1 cellular context compared by ENCODE assay signal in the genomic region with DNA sequence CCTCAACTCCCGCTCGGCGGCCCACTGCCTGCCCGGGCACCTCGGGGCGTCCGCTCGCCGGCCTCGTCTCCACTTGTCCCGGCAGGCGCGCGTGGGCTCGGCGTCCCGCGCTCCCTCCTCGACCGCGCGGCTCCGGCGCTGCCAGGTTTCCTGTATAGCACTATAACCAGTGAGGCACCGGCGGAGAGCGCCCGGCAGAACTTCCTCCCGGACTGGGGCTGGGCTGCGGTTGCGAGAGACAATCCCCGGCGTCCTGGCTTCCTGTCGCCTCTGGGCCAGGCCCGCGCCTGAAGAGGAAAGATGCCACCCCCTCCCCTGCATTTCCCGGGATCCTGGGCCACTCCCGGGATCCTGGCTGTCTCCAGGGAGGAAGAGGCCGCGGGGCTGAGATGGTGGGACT.
TF ChIP-seq lines count a peak whose summit lies in the region.

No MANE protein-coding gene starts in this region.

TF ChIP-seq in GM12878, 131 proteins besides CTCF, POLR2A, EP300 and RAD21 (continued from another document):
- TF ChIP-seq, protein P1, sequence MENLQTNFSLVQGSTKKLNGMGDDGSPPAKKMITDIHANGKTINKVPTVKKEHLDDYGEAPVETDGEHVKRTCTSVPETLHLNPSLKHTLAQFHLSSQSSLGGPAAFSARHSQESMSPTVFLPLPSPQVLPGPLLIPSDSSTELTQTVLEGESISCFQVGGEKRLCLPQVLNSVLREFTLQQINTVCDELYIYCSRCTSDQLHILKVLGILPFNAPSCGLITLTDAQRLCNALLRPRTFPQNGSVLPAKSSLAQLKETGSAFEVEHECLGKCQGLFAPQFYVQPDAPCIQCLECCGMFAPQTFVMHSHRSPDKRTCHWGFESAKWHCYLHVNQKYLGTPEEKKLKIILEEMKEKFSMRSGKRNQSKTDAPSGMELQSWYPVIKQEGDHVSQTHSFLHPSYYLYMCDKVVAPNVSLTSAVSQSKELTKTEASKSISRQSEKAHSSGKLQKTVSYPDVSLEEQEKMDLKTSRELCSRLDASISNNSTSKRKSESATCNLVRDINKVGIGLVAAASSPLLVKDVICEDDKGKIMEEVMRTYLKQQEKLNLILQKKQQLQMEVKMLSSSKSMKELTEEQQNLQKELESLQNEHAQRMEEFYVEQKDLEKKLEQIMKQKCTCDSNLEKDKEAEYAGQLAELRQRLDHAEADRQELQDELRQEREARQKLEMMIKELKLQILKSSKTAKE (IDR thresholded peaks at IDR 0.05; ENCODE audit: low read depth, poor library complexity, severe bottlenecking), result no peak
- TF ChIP-seq SRF (IDR thresholded peaks at IDR 0.05; ENCODE audit: low read depth in 2 of 2, low read length in 2 of 2), result no peak
- TF ChIP-seq SMAD1 (IDR thresholded peaks at IDR 0.05; ENCODE audit: low read depth, partially characterized antibody), result no peak
- TF ChIP-seq IKZF1 (conservative IDR thresholded peaks at IDR 0.05), result 0 out of 2 replicates have a peak, but pooled peaks have one; percentile 27
- TF ChIP-seq ZNF207 (IDR thresholded peaks at IDR 0.05; ENCODE audit: borderline replicate concordance), result no peak
- TF ChIP-seq, protein P2, sequence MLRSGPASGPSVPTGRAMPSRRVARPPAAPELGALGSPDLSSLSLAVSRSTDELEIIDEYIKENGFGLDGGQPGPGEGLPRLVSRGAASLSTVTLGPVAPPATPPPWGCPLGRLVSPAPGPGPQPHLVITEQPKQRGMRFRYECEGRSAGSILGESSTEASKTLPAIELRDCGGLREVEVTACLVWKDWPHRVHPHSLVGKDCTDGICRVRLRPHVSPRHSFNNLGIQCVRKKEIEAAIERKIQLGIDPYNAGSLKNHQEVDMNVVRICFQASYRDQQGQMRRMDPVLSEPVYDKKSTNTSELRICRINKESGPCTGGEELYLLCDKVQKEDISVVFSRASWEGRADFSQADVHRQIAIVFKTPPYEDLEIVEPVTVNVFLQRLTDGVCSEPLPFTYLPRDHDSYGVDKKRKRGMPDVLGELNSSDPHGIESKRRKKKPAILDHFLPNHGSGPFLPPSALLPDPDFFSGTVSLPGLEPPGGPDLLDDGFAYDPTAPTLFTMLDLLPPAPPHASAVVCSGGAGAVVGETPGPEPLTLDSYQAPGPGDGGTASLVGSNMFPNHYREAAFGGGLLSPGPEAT (IDR thresholded peaks at IDR 0.05; ENCODE audit: low read depth), result no peak
- TF ChIP-seq IKZF2 (IDR thresholded peaks at IDR 0.05), result peak in 1 of 2 experiments; percentile 19; a peak in 1 of 4 replicates
- TF ChIP-seq, protein P3, sequence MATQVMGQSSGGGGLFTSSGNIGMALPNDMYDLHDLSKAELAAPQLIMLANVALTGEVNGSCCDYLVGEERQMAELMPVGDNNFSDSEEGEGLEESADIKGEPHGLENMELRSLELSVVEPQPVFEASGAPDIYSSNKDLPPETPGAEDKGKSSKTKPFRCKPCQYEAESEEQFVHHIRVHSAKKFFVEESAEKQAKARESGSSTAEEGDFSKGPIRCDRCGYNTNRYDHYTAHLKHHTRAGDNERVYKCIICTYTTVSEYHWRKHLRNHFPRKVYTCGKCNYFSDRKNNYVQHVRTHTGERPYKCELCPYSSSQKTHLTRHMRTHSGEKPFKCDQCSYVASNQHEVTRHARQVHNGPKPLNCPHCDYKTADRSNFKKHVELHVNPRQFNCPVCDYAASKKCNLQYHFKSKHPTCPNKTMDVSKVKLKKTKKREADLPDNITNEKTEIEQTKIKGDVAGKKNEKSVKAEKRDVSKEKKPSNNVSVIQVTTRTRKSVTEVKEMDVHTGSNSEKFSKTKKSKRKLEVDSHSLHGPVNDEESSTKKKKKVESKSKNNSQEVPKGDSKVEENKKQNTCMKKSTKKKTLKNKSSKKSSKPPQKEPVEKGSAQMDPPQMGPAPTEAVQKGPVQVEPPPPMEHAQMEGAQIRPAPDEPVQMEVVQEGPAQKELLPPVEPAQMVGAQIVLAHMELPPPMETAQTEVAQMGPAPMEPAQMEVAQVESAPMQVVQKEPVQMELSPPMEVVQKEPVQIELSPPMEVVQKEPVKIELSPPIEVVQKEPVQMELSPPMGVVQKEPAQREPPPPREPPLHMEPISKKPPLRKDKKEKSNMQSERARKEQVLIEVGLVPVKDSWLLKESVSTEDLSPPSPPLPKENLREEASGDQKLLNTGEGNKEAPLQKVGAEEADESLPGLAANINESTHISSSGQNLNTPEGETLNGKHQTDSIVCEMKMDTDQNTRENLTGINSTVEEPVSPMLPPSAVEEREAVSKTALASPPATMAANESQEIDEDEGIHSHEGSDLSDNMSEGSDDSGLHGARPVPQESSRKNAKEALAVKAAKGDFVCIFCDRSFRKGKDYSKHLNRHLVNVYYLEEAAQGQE (IDR thresholded peaks at IDR 0.05; ENCODE audit: low read depth, low read length), result no peak
- TF ChIP-seq RUNX3 (IDR thresholded peaks at IDR 0.05; ENCODE audit: low read length), result 0 out of 2 replicates have a peak, but pooled peaks have one; percentile 9
- TF ChIP-seq ESRRA (IDR thresholded peaks at IDR 0.05; ENCODE audit: low read length), result no peak
- TF ChIP-seq TCF12 (IDR thresholded peaks at IDR 0.05; ENCODE audit: low read depth, low read length), result no peak
